Comparison of ENCODE assay signal across 18 cellular contexts in genomic region chr5:176730815-176731475, GRCh38.
A peak's percentile ranks its signal among the peaks of the same experiment; 100 is the strongest.
DNase-seq lines count a peak whose midpoint lies in the region; ATAC-seq and TF ChIP-seq lines count a peak whose summit lies in the region.
"Had no signal": no experiment of that assay in that cellular context is flagged by ENCODE, and none has a peak within 500 bp of the region (broad histone marks: within the 10 kb centered on the region; RNA-seq: fewer than 3 reads in every experiment).

No MANE protein-coding gene starts in this region.

- H3K4me1 Mint-ChIP-seq in stimulated activated naive CD8-positive, alpha-beta T cell treated with anti-CD3 and anti-CD28 coated beads, Interleukin-15, amount 100 ng/mL, for 72 hours: no peaks in the 10 kb centered on the region

- H3K9me3 Mint-ChIP-seq in stimulated activated naive CD8-positive, alpha-beta T cell treated with anti-CD3 and anti-CD28 coated beads, Interleukin-15, amount 100 ng/mL, for 72 hours: no peaks in the 10 kb centered on the region
- H3K9me3 Mint-ChIP-seq: CD8-positive, alpha-beta memory T cell had no signal

- H3K27me3 ChIP-seq in layer of hippocampus (ENCODE audit: control insufficient read depth, insufficient read depth, low read length) (peaks cover 4% of the 10 kb centered on the region), upper lobe of right lung (peaks cover 73% of the 10 kb centered on the region)
- H3K27me3 ChIP-seq: BE2C had no signal

- H3K9me3 ChIP-seq in upper lobe of right lung: no peaks in the 10 kb centered on the region
- H3K9me3 ChIP-seq: BE2C, HAP-1 had no signal

- H3K4me3 ChIP-seq in upper lobe of right lung: no peak overlapping the region
- H3K4me3 ChIP-seq: HAP-1, PC-9 had no signal

- no peak overlapping the region for H3K4me3 Mint-ChIP-seq in stimulated activated naive CD8-positive, alpha-beta T cell treated with anti-CD3 and anti-CD28 coated beads, Interleukin-15, amount 100 ng/mL, for 72 hours

- H3K27ac ChIP-seq in layer of hippocampus (ENCODE audit: low read depth, low read length): peak overlapping the region; percentile 38
- H3K27ac ChIP-seq in upper lobe of right lung: no peak overlapping the region
- H3K27ac ChIP-seq: PC-9 had no signal

- intact Hi-C loops in upper lobe of right lung (cut with DNase I): no loop called here

- peak; percentile 38 for ATAC-seq in stimulated activated naive CD8-positive, alpha-beta T cell treated with anti-CD3 and anti-CD28 coated beads, Interleukin-15, Interleukin-2, amounts not matched to agents 100 U/mL and 50 U/mL, for 24 hours
- no peak for ATAC-seq in stimulated activated naive CD8-positive, alpha-beta T cell treated with anti-CD3 and anti-CD28 coated beads, Interleukin-15, amount 100 ng/mL, for 72 hours
- ATAC-seq in upper lobe of right lung: no peak
- ATAC-seq: SK-N-SH treated with all-trans-retinoic acid at 6 μM for 48 hours had no signal

- H3K27ac Mint-ChIP-seq in stimulated activated naive CD8-positive, alpha-beta T cell treated with anti-CD3 and anti-CD28 coated beads, Interleukin-15, amount 100 ng/mL, for 72 hours: no peak overlapping the region

- H3K36me3 ChIP-seq in upper lobe of right lung: no peaks in the 10 kb centered on the region
- H3K36me3 ChIP-seq: BE2C, HAP-1 had no signal

- peaks cover 88% of the 10 kb centered on the region for H3K27me3 Mint-ChIP-seq in stimulated activated naive CD8-positive, alpha-beta T cell treated with anti-CD3 and anti-CD28 coated beads, Interleukin-15, amount 100 ng/mL, for 72 hours

- DNase-seq in stimulated activated naive CD8-positive, alpha-beta T cell treated with anti-CD3 and anti-CD28 coated beads, Interleukin-15, Interleukin-2, amounts not matched to agents 100 U/mL and 50 U/mL, for 24 hours: no peak
- DNase-seq in stimulated activated naive CD8-positive, alpha-beta T cell treated with anti-CD3 and anti-CD28 coated beads, Interleukin-15, amount 100 ng/mL, for 72 hours: no peak
- peak; percentile 8 for DNase-seq in OCI-M1 (lab: John Stamatoyannopoulos, UW)
- peak; percentile 16 for DNase-seq in upper lobe of right lung
- no peak for DNase-seq in COLO829 (ENCODE audit: low spot score)
- no peak for DNase-seq in NCI-H510A (lab: John Stamatoyannopoulos, UW)
- DNase-seq in HUDEP-2 (lab: John Stamatoyannopoulos, UW; ENCODE audit: unreplicated experiment in 76 of 76): no peak
- DNase-seq: NCI-H146, NCI-H2081 treated with DMSO at 0.1 percent for 48 hours, NCI-H2227 treated with DMSO at 0.1 percent for 48 hours, NCI-H526 treated with DMSO at 0.1 percent for 48 hours, PC-9, Right ventricle myocardium superior had no signal

- TF ChIP-seq CTCF in upper lobe of right lung (IDR thresholded peaks at IDR 0.05): no peak

- no peaks in the 10 kb centered on the region for H3K4me1 ChIP-seq in upper lobe of right lung
- H3K4me1 ChIP-seq: BE2C, HAP-1 had no signal

Comparison
In these comparisons a context has a peak if more than half of its experiments do, and no peak if none do; other contexts are left out.
1. DNase-seq: peak in OCI-M1 (single experiment) and upper lobe of right lung (single experiment); none in stimulated activated naive CD8-positive, alpha-beta T cell treated with anti-CD3 and anti-CD28 coated beads, Interleukin-15, Interleukin-2, amounts not matched to agents 100 U/mL and 50 U/mL, for 24 hours (single experiment), stimulated activated naive CD8-positive, alpha-beta T cell treated with anti-CD3 and anti-CD28 coated beads, Interleukin-15, amount 100 ng/mL, for 72 hours (0 of 2), COLO829 (single experiment), NCI-H510A (single experiment) and HUDEP-2 (0 of 76).